ENCODE assay signal across 21 cellular contexts in the genomic region with DNA sequence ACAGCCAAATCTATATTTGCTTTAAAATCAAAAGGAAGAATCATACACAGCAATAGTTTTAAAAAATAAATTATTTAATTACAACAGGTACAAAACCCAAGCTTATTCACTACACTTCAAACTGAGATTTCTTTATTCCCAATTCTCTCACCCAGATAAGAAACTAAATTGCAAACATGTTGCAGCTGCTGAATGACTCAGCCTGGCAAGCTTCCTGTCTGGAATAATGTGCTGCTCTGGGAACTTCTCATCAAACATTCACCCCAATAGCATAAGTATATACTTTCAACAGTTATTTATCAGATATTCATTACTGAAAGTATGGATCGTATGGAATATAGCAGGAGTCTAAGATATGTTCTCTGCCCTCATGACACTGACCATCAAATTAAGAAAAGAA. TPM values are rescaled to one million over a fixed set of nuclear protein-coding genes. Genes with fewer than 3 reads are reported as not detected.
DNase-seq lines count a peak whose midpoint lies in the region; ATAC-seq and TF ChIP-seq lines count a peak whose summit lies in the region.
"Had no signal": no experiment of that assay in that cellular context is flagged by ENCODE, and none has a peak within 500 bp of the region (broad histone marks: within the 10 kb centered on the region; RNA-seq: fewer than 3 reads in every experiment).

No MANE protein-coding gene starts in this region.

- H4K20me1 ChIP-seq in GM23248 (ENCODE audit: insufficient read depth): no peaks in the 10 kb centered on the region
- no peaks in the 10 kb centered on the region for H4K20me1 ChIP-seq in osteoblast (ENCODE audit: insufficient read depth, low read length)

- no peaks in the 10 kb centered on the region for H3K36me3 Mint-ChIP-seq in CD8-positive, alpha-beta memory T cell

- no peak overlapping the region for H3K4me3 ChIP-seq in GM23248
- H3K4me3 ChIP-seq in retinal pigment epithelial cell (ENCODE audit: low read length): no peak overlapping the region
- no peak overlapping the region for H3K4me3 ChIP-seq in osteoblast (ENCODE audit: insufficient read depth, low read length)
- H3K4me3 ChIP-seq in CD8-positive, alpha-beta memory T cell (ENCODE audit: low read length): no peak overlapping the region
- H3K4me3 ChIP-seq: adrenal gland, PC-9, upper lobe of left lung had no signal

- H3K36me3 ChIP-seq in GM23248 (ENCODE audit: low read depth) (no peaks in the 10 kb centered on the region), osteoblast (ENCODE audit: insufficient read depth, low read length) (no peaks in the 10 kb centered on the region)
- H3K36me3 ChIP-seq in CD8-positive, alpha-beta memory T cell (ENCODE audit: insufficient read depth, low read length): no peaks in the 10 kb centered on the region
- H3K36me3 ChIP-seq: adrenal gland, neutrophil, upper lobe of left lung had no signal

- no peaks in the 10 kb centered on the region for H3K27me3 ChIP-seq in GM23248 (replicated peaks; ENCODE audit: insufficient read depth)
- no peaks in the 10 kb centered on the region for H3K27me3 ChIP-seq in osteoblast (ENCODE audit: insufficient read depth, low read length)
- no peaks in the 10 kb centered on the region for H3K27me3 ChIP-seq in CD8-positive, alpha-beta memory T cell (ENCODE audit: insufficient read depth, low read length, poor library complexity, severe bottlenecking)
- H3K27me3 ChIP-seq: adrenal gland, neutrophil, upper lobe of left lung had no signal

- no peaks in the 10 kb centered on the region for H3K79me2 ChIP-seq in GM23248 (ENCODE audit: insufficient read depth)
- H3K79me2 ChIP-seq in osteoblast (ENCODE audit: insufficient read depth, low read length): no peaks in the 10 kb centered on the region

- TF ChIP-seq CTCF in retinal pigment epithelial cell (conservative IDR thresholded peaks at IDR 0.05; ENCODE audit: low read depth, low read length) (no peak), osteoblast (IDR thresholded peaks at IDR 0.05; ENCODE audit: extremely low read depth, low read depth, low read length) (no peak)

- no peaks in the 10 kb centered on the region for H3K4me1 Mint-ChIP-seq in CD8-positive, alpha-beta memory T cell
- H3K4me1 Mint-ChIP-seq: endodermal cell had no signal

- in situ Hi-C loops in GM23248 (cut with MboI): no loop called here

- no peaks in the 10 kb centered on the region for H3F3A ChIP-seq in GM23248 (ENCODE audit: insufficient read depth)

- H3K4me2 ChIP-seq in GM23248 (ENCODE audit: unreplicated experiment) (no peak overlapping the region), osteoblast (ENCODE audit: insufficient read depth, low read length) (no peak overlapping the region)
- H3K4me2 ChIP-seq: PC-9 had no signal

- no peak for ATAC-seq in HG03097 (IDR thresholded peaks at IDR 0.05; ENCODE audit: low FRiP score, unreplicated experiment)
- ATAC-seq: left lobe of liver, sciatic nerve, SK-N-SH treated with all-trans-retinoic acid at 6 μM for 48 hours had no signal

- H3K27ac Mint-ChIP-seq in CD8-positive, alpha-beta memory T cell: no peak overlapping the region
- H3K27ac Mint-ChIP-seq: activated T-helper 2 cell treated with anti-CD3 and anti-CD28 coated beads, Interferon-gamma antibody, Interleukin-2, Interleukin-4, amounts not matched to agents 10 μg/mL and 5 μg/mL and 100 μg/mL, durations not matched to agents 14 hours and 24 hours and 36 hours; endodermal cell; stimulated activated naive CD8-positive, alpha-beta T cell treated with anti-CD3 and anti-CD28 coated beads, Interleukin-15, Interleukin-2, amounts not matched to agents 100 ng/mL and 50 ng/mL, for 24 hours had no signal

- CTCF ChIA-PET in CD8-positive, alpha-beta memory T cell (lab: Charles Lee): no interaction called here

- H3K9me3 Mint-ChIP-seq in CD8-positive, alpha-beta memory T cell: peaks cover 0 to 19% (median 2%) of the 10 kb centered on the region in 5 donors

- WGBS in GM23248 (ENCODE audit: low coverage in 1 of 2, low lambda C conversion rate in 2 of 2, missing lambda C conversion rate in 2 of 2), 2 experiments: 0% methylated on average over 1 of the region's 1 CpG

- DNase-seq in GM23248 (peak; percentile 28), SW480 (ENCODE audit: low spot score) (peak; percentile 22), fibroblast of the conjunctiva (ENCODE audit: low read depth) (peak; percentile 5), retinal pigment epithelial cell (ENCODE audit: low read depth) (peak; percentile 43), osteoblast (ENCODE audit: insufficient read length, low spot score, missing footprints) (no peak), activated T-cell treated with anti-CD3 and anti-CD28 coated beads for 4 hours (no peak)
- DNase-seq in CD8-positive, alpha-beta memory T cell: no peak
- DNase-seq: endodermal cell, foreskin melanocyte, NCI-H1092 treated with DMSO at 0.1 percent for 48 hours, NCI-H774, PC-9, upper lobe of left lung had no signal

- POLR2A ChIA-PET in CD8-positive, alpha-beta memory T cell (lab: Charles Lee): no interaction called here

- no peaks in the 10 kb centered on the region for H3K4me1 ChIP-seq in GM23248 (ENCODE audit: insufficient read depth)
- no peaks in the 10 kb centered on the region for H3K4me1 ChIP-seq in osteoblast (ENCODE audit: insufficient read depth, low read length)
- no peaks in the 10 kb centered on the region for H3K4me1 ChIP-seq in CD8-positive, alpha-beta memory T cell (ENCODE audit: insufficient read depth, low read length)
- H3K4me1 ChIP-seq: adrenal gland, upper lobe of left lung had no signal

- no peaks in the 10 kb centered on the region for H3K9me2 ChIP-seq in GM23248 (ENCODE audit: insufficient read depth)

- H3K9me3 ChIP-seq in GM23248 (ENCODE audit: low read depth) (no peaks in the 10 kb centered on the region), osteoblast (ENCODE audit: low read depth, low read length) (no peaks in the 10 kb centered on the region)
- no peaks in the 10 kb centered on the region for H3K9me3 ChIP-seq in CD8-positive, alpha-beta memory T cell (ENCODE audit: low read length)
- H3K9me3 ChIP-seq: adrenal gland, neutrophil, upper lobe of left lung had no signal

- no peaks in the 10 kb centered on the region for H3K27me3 Mint-ChIP-seq in CD8-positive, alpha-beta memory T cell
- H3K27me3 Mint-ChIP-seq: stimulated activated naive CD8-positive, alpha-beta T cell treated with anti-CD3 and anti-CD28 coated beads, Interleukin-15, Interleukin-2, amounts not matched to agents 100 ng/mL and 50 ng/mL, for 24 hours had no signal

- H3K27ac ChIP-seq in GM23248 (no peak overlapping the region), osteoblast (ENCODE audit: low read depth, low read length) (no peak overlapping the region)
- H3K27ac ChIP-seq in CD8-positive, alpha-beta memory T cell (ENCODE audit: low read depth, low read length): no peak overlapping the region
- H3K27ac ChIP-seq: adrenal gland, neutrophil, PC-9, upper lobe of left lung had no signal

- no peak overlapping the region for H2AFZ ChIP-seq in GM23248
- no peak overlapping the region for H2AFZ ChIP-seq in osteoblast (ENCODE audit: low read length)
- H2AFZ ChIP-seq: PC-9 had no signal

- H3K9ac ChIP-seq in GM23248: no peak overlapping the region

- H3K4me3 Mint-ChIP-seq in CD8-positive, alpha-beta memory T cell: no peak overlapping the region
- H3K4me3 Mint-ChIP-seq: endodermal cell; stimulated activated naive CD8-positive, alpha-beta T cell treated with anti-CD3 and anti-CD28 coated beads, Interleukin-15, Interleukin-2, amounts not matched to agents 100 ng/mL and 50 ng/mL, for 24 hours had no signal

RNA-seq across cellular contexts. Expression of gene GABRA2, which starts 43.0 kb away (rescaled TPM):
- not detected in 2 replicates for total RNA-seq in GM23248 (2014; rRNA removed; shearing (Covaris generic))
- polyA plus RNA-seq in GM23248 (2016; fragmentation: Nextera tagmentation; extraction: Ambion mirVana): not detected in 2 replicates
- not detected in 2 replicates for total RNA-seq in osteoblast
- not detected for total RNA-seq in CD8-positive, alpha-beta memory T cell
- polyA plus RNA-seq in CD8-positive, alpha-beta memory T cell: not detected
- total RNA-seq: activated T-helper 2 cell treated with anti-CD3 and anti-CD28 coated beads, Interferon-gamma antibody, Interleukin-2, Interleukin-4, amounts not matched to agents 10 μg/mL and 5 μg/mL and 100 μg/mL, durations not matched to agents 14 hours and 24 hours and 36 hours; left lobe of liver; PC-9; upper lobe of left lung had no signal

Comparison
In these comparisons a context has a peak if more than half of its experiments do, and no peak if none do; other contexts are left out.
1. DNase-seq: peak in GM23248 (single experiment), SW480 (single experiment), fibroblast of the conjunctiva (single experiment) and retinal pigment epithelial cell (single experiment); none in osteoblast (single experiment), activated T-cell treated with anti-CD3 and anti-CD28 coated beads for 4 hours (single experiment) and CD8-positive, alpha-beta memory T cell (0 of 5).